8 cellular contexts compared by ENCODE assay signal in genomic region chr22:41022470-41023298, GRCh38.
DNase-seq lines count a peak whose midpoint lies in the region; ATAC-seq and TF ChIP-seq lines count a peak whose summit lies in the region.

No MANE protein-coding gene starts in this region.

- H3K9ac ChIP-seq in neural cell (ENCODE audit: low read length), result peak overlapping the region; percentile 82

- H3K4me1 ChIP-seq in SJSA1 (replicated peaks), result peaks cover 21% of the 10 kb centered on the region

- no peak for TF ChIP-seq CTCF in foreskin fibroblast (IDR thresholded peaks at IDR 0.05; ENCODE audit: low read depth, low read length)
- TF ChIP-seq CTCF in neural cell (IDR thresholded peaks at IDR 0.05; ENCODE audit: poor library complexity, severe bottlenecking), result no peak

- no peaks in the 10 kb centered on the region; the same call in 1 of the 2 replicates for H3K9me3 ChIP-seq in SJSA1 (replicated peaks)
- no peaks in the 10 kb centered on the region for H3K9me3 ChIP-seq in neural cell (ENCODE audit: low read length)

- H3K79me2 ChIP-seq in neural cell (replicated peaks; ENCODE audit: insufficient read depth, low read length), result no peaks in the 10 kb centered on the region

- peak; percentile 41 for TF ChIP-seq RAD21 in neural cell (conservative IDR thresholded peaks at IDR 0.05)

- H3K36me3 ChIP-seq in SJSA1 (no peaks in the 10 kb centered on the region), neural cell (ENCODE audit: insufficient read depth, low read length) (no peaks in the 10 kb centered on the region)

- H2AFZ ChIP-seq in neural cell (ENCODE audit: low read depth, low read length), result peak overlapping the region; percentile 60

- H3K4me3 ChIP-seq in SJSA1 (peak overlapping the region; percentile 70), foreskin fibroblast (ENCODE audit: low read depth in 1 of 2, low read length in 2 of 2) (peak overlapping the region; percentile 65 to 67), neural cell (ENCODE audit: low read length) (peak overlapping the region; percentile 75)

- TF ChIP-seq EP300 in neural cell (conservative IDR thresholded peaks at IDR 0.05; ENCODE audit: poor library complexity, severe bottlenecking), result no peak

- peak overlapping the region; percentile 77 for H3K4me2 ChIP-seq in neural cell (ENCODE audit: low read length)

- no peaks in the 10 kb centered on the region for H4K20me1 ChIP-seq in neural cell (ENCODE audit: insufficient read depth)

- DNase-seq in CD1c-positive myeloid dendritic cell (ENCODE audit: extremely low spot score) (peak; percentile 82), LoVo (ENCODE audit: low spot score) (peak; percentile 82), SJSA1 (ENCODE audit: low read depth in 1 of 2, low spot score in 2 of 2) (peak; percentile 87 to 90), foreskin fibroblast (peak; percentile 89 to 97)
- peak; percentile 46 to 74 (median 51) for DNase-seq in activated naive CD4-positive, alpha-beta T cell (lab: John Stamatoyannopoulos, UW)
- peak; percentile 78 for DNase-seq in stimulated activated naive CD4-positive, alpha-beta T cell treated with Interleukin-2 at 50 U/mL for 16 hours (lab: John Stamatoyannopoulos, UW)

- H3K27me3 ChIP-seq in SJSA1 (replicated peaks) (no peaks in the 10 kb centered on the region), neural cell (ENCODE audit: insufficient read depth, low read depth, low read length) (no peaks in the 10 kb centered on the region)

- no peaks in the 10 kb centered on the region for H3K9me2 ChIP-seq in neural cell (ENCODE audit: insufficient read depth, low read length)

- peak; percentile 57 for ATAC-seq in GM21367 (IDR thresholded peaks at IDR 0.05; ENCODE audit: unreplicated experiment)

- H3K27ac ChIP-seq in SJSA1, result peak overlapping the region; percentile 95
- H3K27ac ChIP-seq in neural cell (ENCODE audit: low read length), result peak overlapping the region; percentile 57

- H3F3A ChIP-seq in neural cell (ENCODE audit: insufficient read depth, low read length, poor library complexity, severe bottlenecking), result no peaks in the 10 kb centered on the region

TF ChIP-seq in neural cell, 6 proteins besides CTCF, POLR2A, EP300 and RAD21:
- TF ChIP-seq POLR2AphosphoS5 (IDR thresholded peaks at IDR 0.05), result peak; percentile 89
- TF ChIP-seq TAF1 (IDR thresholded peaks at IDR 0.05; ENCODE audit: low read depth), result peak; percentile 49
- TF ChIP-seq MXI1 (conservative IDR thresholded peaks at IDR 0.05; ENCODE audit: poor library complexity, severe bottlenecking), result peak; percentile 87
- no peak for TF ChIP-seq REST (IDR thresholded peaks at IDR 0.05; ENCODE audit: borderline replicate concordance)
- TF ChIP-seq SMC3 (conservative IDR thresholded peaks at IDR 0.05; ENCODE audit: poor library complexity), result peak; percentile 34

Comparison
In these comparisons a context has a peak if more than half of its experiments do, and no peak if none do; other contexts are left out.
1. Peak in every context shown above with its lines: DNase-seq, ATAC-seq, H3K4me3 ChIP-seq and H3K27ac ChIP-seq.